13 cellular contexts compared by ENCODE assay signal in genomic region chr11:57815476-57815875, GRCh38. TPM values are rescaled to one million over a fixed set of nuclear protein-coding genes. Genes with fewer than 3 reads are reported as not detected.
DNase-seq lines count a peak whose midpoint lies in the region; ATAC-seq and TF ChIP-seq lines count a peak whose summit lies in the region.
"Had no signal": no experiment of that assay in that cellular context is flagged by ENCODE, and none has a peak within 500 bp of the region (broad histone marks: within the 10 kb centered on the region; RNA-seq: fewer than 3 reads in every experiment).

No MANE protein-coding gene starts in this region.

- H3K18ac ChIP-seq in neuronal stem cell (ENCODE audit: low read length) = no peak overlapping the region

- no peak for DNase-seq in AML-193 (lab: John Stamatoyannopoulos, UW)
- no peak for DNase-seq in naive thymus-derived CD8-positive, alpha-beta T cell
- no peak for DNase-seq in neuronal stem cell (ENCODE audit: low spot score)
- no peak for DNase-seq in omental fat pad (ENCODE audit: low spot score)
- DNase-seq: activated B cell treated with CpG ODN at 0.5 μM for 24 hours; activated T-cell treated with anti-CD3 and anti-CD28 coated beads, Interleukin-2, amount 50 U/mL, for 4 hours; hypothalamus; nucleus accumbens had no signal

- no peak overlapping the region for H2AK5ac ChIP-seq in neuronal stem cell (ENCODE audit: low read depth, low read length)

- no peaks in the 10 kb centered on the region for H3K79me1 ChIP-seq in neuronal stem cell (ENCODE audit: low read depth, low read length)

- H3K9me3 ChIP-seq in neuronal stem cell (replicated peaks in 1 of 2; ENCODE audit: control insufficient read depth in 2 of 2, insufficient read depth in 1 of 2, low read depth in 1 of 2, low read length in 2 of 2) = no peaks in the 10 kb centered on the region

- no peak overlapping the region for H2BK12ac ChIP-seq in neuronal stem cell (ENCODE audit: low read length)

- H2BK15ac ChIP-seq in neuronal stem cell (ENCODE audit: low read length) = no peak overlapping the region

- no peak overlapping the region for H3K27ac ChIP-seq in neuronal stem cell (replicated peaks; ENCODE audit: low read length)

- no peak overlapping the region for H3K4me2 ChIP-seq in neuronal stem cell (ENCODE audit: insufficient read depth, low read length, poor library complexity, severe bottlenecking)

- H3K4me1 Mint-ChIP-seq in naive thymus-derived CD8-positive, alpha-beta T cell = no peaks in the 10 kb centered on the region
- H3K4me1 Mint-ChIP-seq: activated B cell treated with CpG ODN at 0.5 μM for 24 hours had no signal

- H3K36me3 Mint-ChIP-seq in naive thymus-derived CD8-positive, alpha-beta T cell = peaks cover 0 to 55% (median 3%) of the 10 kb centered on the region in 3 donors

- H3K27ac Mint-ChIP-seq in naive thymus-derived CD8-positive, alpha-beta T cell = peak overlapping the region in 1 of 10 donors; percentile 33
- H3K27ac Mint-ChIP-seq: activated B cell treated with CpG ODN at 0.5 μM for 24 hours had no signal

- H3K4ac ChIP-seq in neuronal stem cell (ENCODE audit: low read length) = no peak overlapping the region

- WGBS in neuronal stem cell (ENCODE audit: extremely low coverage in 2 of 2, insufficient read length in 2 of 2, insufficient replicate concordance in 1 of 2), 2 donors = no CpG with 5 or more reads among the region's 2 CpGs

- peak; percentile 85 for ATAC-seq in GM18511 (IDR thresholded peaks at IDR 0.05; ENCODE audit: unreplicated experiment)
- peak; percentile 77 for ATAC-seq in GM19397 (IDR thresholded peaks at IDR 0.05; ENCODE audit: unreplicated experiment)
- peak; percentile 88 for ATAC-seq in HG02852 (IDR thresholded peaks at IDR 0.05; ENCODE audit: unreplicated experiment)
- ATAC-seq in HG03521 (IDR thresholded peaks at IDR 0.05; ENCODE audit: unreplicated experiment) = peak; percentile 61
- ATAC-seq in naive thymus-derived CD8-positive, alpha-beta T cell = no peak
- ATAC-seq in omental fat pad (ENCODE audit: low FRiP score) = no peak
- ATAC-seq: activated T-cell treated with anti-CD3 and anti-CD28 coated beads, Interleukin-2, amount 50 U/mL, for 4 hours; SK-N-SH treated with all-trans-retinoic acid at 6 μM for 48 hours had no signal

- H4K8ac ChIP-seq in neuronal stem cell (ENCODE audit: low read depth, low read length) = no peak overlapping the region

- H3K27me3 Mint-ChIP-seq in naive thymus-derived CD8-positive, alpha-beta T cell = no peaks in the 10 kb centered on the region
- H3K27me3 Mint-ChIP-seq: activated B cell treated with CpG ODN at 0.5 μM for 24 hours had no signal

- H3K4me3 Mint-ChIP-seq in naive thymus-derived CD8-positive, alpha-beta T cell = no peak overlapping the region
- H3K4me3 Mint-ChIP-seq: activated B cell treated with CpG ODN at 0.5 μM for 24 hours; activated T-cell treated with anti-CD3 and anti-CD28 coated beads, Interleukin-2, amount 50 U/mL, for 4 hours had no signal

- no peak for TF ChIP-seq CTCF in omental fat pad (IDR thresholded peaks at IDR 0.05)

- H4K91ac ChIP-seq in neuronal stem cell (ENCODE audit: low read depth, low read length, poor library complexity) = no peak overlapping the region

- no peak overlapping the region for H3K23ac ChIP-seq in neuronal stem cell (ENCODE audit: low read depth, low read length, poor library complexity)

- no peak overlapping the region for H3K4me3 ChIP-seq in neuronal stem cell (ENCODE audit: low read length in 2 of 2)

- no peaks in the 10 kb centered on the region for H3K9me3 Mint-ChIP-seq in naive thymus-derived CD8-positive, alpha-beta T cell
- H3K9me3 Mint-ChIP-seq: activated B cell treated with CpG ODN at 0.5 μM for 24 hours; activated T-cell treated with anti-CD3 and anti-CD28 coated beads, Interleukin-2, amount 50 U/mL, for 4 hours had no signal

- no peak overlapping the region for H2BK5ac ChIP-seq in neuronal stem cell (ENCODE audit: low read length)

- H3K4me1 ChIP-seq in neuronal stem cell (ENCODE audit: control insufficient read depth in 2 of 2, insufficient read depth in 1 of 2, low read depth in 1 of 2, low read length in 2 of 2) = no peaks in the 10 kb centered on the region

- no peak overlapping the region for H2BK120ac ChIP-seq in neuronal stem cell (ENCODE audit: low read depth, low read length)

- H3K27me3 ChIP-seq in neuronal stem cell (ENCODE audit: control insufficient read depth in 3 of 3, insufficient read depth in 3 of 3, low read depth in 1 of 3, low read length in 3 of 3) = no peaks in the 10 kb centered on the region

- no peak overlapping the region for H2AFZ ChIP-seq in neuronal stem cell (ENCODE audit: low read length)

- H3K36me3 ChIP-seq in neuronal stem cell (replicated peaks in 1 of 2; ENCODE audit: control insufficient read depth in 2 of 2, insufficient read depth in 2 of 2, low read length in 2 of 2) = peaks cover 31 to 96% of the 10 kb centered on the region in 2 donors

- H3K14ac ChIP-seq in neuronal stem cell (ENCODE audit: low read length) = no peak overlapping the region

- POLR2A ChIA-PET in naive thymus-derived CD8-positive, alpha-beta T cell (lab: Charles Lee) = no interaction called here

- no peak overlapping the region for H3K9ac ChIP-seq in neuronal stem cell (ENCODE audit: low read depth, low read length, poor library complexity)

RNA-seq across cellular contexts. Expression of gene CTNND1, which starts 53.9 kb away (rescaled TPM):
- total RNA-seq in naive thymus-derived CD8-positive, alpha-beta T cell = 10 to 100 TPM; 17.4 to 19.1 TPM
- 1 to 10 TPM; 1.3 to 1.5 (median 1.5) TPM for polyA plus RNA-seq in naive thymus-derived CD8-positive, alpha-beta T cell
- polyA plus RNA-seq in neuronal stem cell (2013, experiment 1 of 2) = 80.5 TPM
- polyA plus RNA-seq in neuronal stem cell (2013, experiment 2 of 2) = 79.9 TPM
- total RNA-seq in omental fat pad = 100 to 1,000 TPM in 2 of 4 donors, 10 to 100 TPM in 2; 85.5 to 174 (median 105) TPM

Comparison
In these comparisons a context has a peak if more than half of its experiments do, and no peak if none do; other contexts are left out.
1. ATAC-seq: peak in GM18511 (single experiment), GM19397 (single experiment), HG02852 (single experiment) and HG03521 (single experiment); none in naive thymus-derived CD8-positive, alpha-beta T cell (0 of 2) and omental fat pad (single experiment).
2. RNA of gene CTNND1, which starts 53.9 kb away (total RNA-seq): 85.5 to 174 TPM in omental fat pad; 17.4 to 19.1 TPM in naive thymus-derived CD8-positive, alpha-beta T cell; every median in the first group is over 4 times any median in the second.